1 cellular context compared by ENCODE assay signal in genomic region chr19:14530005-14530348, GRCh38.
TF ChIP-seq lines count a peak whose summit lies in the region.

No MANE protein-coding gene starts in this region.

TF ChIP-seq in WTC11, 78 proteins besides CTCF, POLR2A, EP300 and RAD21 (continued from another document):
- no peak for TF ChIP-seq USF1 (CRISPR knock-in tag; IDR thresholded peaks at IDR 0.05)
- TF ChIP-seq MAX (CRISPR knock-in tag; IDR thresholded peaks at IDR 0.05) = no peak
- TF ChIP-seq ZNF121 (CRISPR knock-in tag; IDR thresholded peaks at IDR 0.05) = no peak
- TF ChIP-seq ZNF138 (CRISPR knock-in tag; conservative IDR thresholded peaks at IDR 0.05) = no peak
- no peak for TF ChIP-seq RELA (CRISPR knock-in tag; IDR thresholded peaks at IDR 0.05; ENCODE audit: borderline replicate concordance)
- no peak for TF ChIP-seq E2F5 (CRISPR knock-in tag; IDR thresholded peaks at IDR 0.05)
- TF ChIP-seq TCF7 (CRISPR knock-in tag; IDR thresholded peaks at IDR 0.05; ENCODE audit: low read depth) = no peak
- TF ChIP-seq ZNF263 (CRISPR knock-in tag; IDR thresholded peaks at IDR 0.05; ENCODE audit: low read depth) = no peak
